ENCODE assay signal across 8 cellular contexts in the genomic region with DNA sequence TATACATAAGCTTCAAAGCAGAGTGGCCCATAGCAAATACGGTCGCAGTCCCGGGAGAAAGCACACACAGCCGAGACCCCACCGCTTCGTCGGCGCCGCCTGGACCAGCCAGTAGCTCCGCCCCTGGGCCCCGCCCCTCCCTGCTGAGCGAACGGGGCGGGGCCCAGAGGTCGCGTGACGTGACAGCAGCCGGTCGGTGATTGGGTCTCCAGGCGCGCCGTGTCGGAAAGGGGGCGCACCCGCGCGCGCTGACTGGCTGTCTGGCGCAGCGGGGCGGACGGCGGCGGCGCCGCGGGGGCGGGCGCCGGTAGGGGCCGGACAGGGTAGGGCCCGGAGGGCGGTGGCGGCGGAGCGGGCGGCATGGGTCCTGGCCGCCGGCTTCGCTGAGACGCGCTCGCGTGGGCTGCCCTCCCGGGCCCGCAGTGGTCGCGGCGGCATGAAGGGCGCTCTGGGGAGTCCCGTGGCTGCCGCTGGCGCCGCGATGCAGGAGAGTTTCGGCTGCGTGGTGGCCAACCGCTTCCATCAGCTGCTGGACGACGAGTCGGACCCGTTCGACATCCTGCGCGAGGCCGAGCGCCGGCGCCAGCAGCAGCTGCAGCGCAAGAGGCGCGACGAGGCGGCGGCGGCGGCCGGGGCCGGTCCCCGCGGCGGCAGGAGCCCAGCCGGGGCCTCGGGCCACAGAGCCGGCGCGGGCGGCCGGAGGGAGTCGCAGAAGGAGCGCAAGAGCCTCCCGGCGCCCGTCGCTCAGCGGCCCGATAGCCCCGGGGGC. TPM values are rescaled to one million over a fixed set of nuclear protein-coding genes. Genes with fewer than 3 reads are reported as not detected.
DNase-seq lines count a peak whose midpoint lies in the region; ATAC-seq and TF ChIP-seq lines count a peak whose summit lies in the region.

A gene with protein sequence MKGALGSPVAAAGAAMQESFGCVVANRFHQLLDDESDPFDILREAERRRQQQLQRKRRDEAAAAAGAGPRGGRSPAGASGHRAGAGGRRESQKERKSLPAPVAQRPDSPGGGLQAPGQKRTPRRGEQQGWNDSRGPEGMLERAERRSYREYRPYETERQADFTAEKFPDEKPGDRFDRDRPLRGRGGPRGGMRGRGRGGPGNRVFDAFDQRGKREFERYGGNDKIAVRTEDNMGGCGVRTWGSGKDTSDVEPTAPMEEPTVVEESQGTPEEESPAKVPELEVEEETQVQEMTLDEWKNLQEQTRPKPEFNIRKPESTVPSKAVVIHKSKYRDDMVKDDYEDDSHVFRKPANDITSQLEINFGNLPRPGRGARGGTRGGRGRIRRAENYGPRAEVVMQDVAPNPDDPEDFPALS (plus strand): TSS at position 326 of the 769 bp plus-strand sequence. CDS start 111 bp downstream, at position 437.

- H3K4me3 Mint-ChIP-seq in activated naive CD8-positive, alpha-beta T cell treated with anti-CD3 and anti-CD28 coated beads, Interleukin-2, amount 10 ng/mL, durations not matched to agents 7 days and 5 days = peak within 1 kb of the TSS; percentile 84

- no CpG with 5 or more reads among the region's 108 CpGs for WGBS in trophoblast cell (ENCODE audit: extremely low coverage, insufficient coverage, insufficient read length)
- WGBS in tibial nerve, 2 donors = 1 to 2% methylated on average over 24 to 67 of the region's 108 CpGs

- peaks cover 0 to 6% of the 10 kb centered on the region in 2 experiments for H3K4me1 ChIP-seq in trophoblast cell (ENCODE audit: control insufficient read depth in 1 of 2, insufficient read depth in 2 of 2, low read length in 2 of 2)
- H3K4me1 ChIP-seq in tibial nerve = peaks cover 0 to 33% (median 3%) of the 10 kb centered on the region in 4 donors

- peak within 1 kb of the TSS; percentile 80 for H3K14ac ChIP-seq in trophoblast cell (ENCODE audit: low read length)

- H3K18ac ChIP-seq in trophoblast cell (ENCODE audit: low read length) = peak within 1 kb of the TSS; percentile 86

- H3K9me3 ChIP-seq in trophoblast cell (ENCODE audit: insufficient read depth, low read depth, low read length) = peaks cover 3% of the 10 kb centered on the region
- no peaks in the 10 kb centered on the region for H3K9me3 ChIP-seq in tibial nerve

- H3K27ac ChIP-seq in trophoblast cell (ENCODE audit: low read depth, low read length) = peak within 1 kb of the TSS; percentile 76
- peak within 1 kb of the TSS; percentile 68 to 90 (median 86) for H3K27ac ChIP-seq in tibial nerve

- peaks cover 26% of the 10 kb centered on the region for H3K27me3 Mint-ChIP-seq in activated naive CD8-positive, alpha-beta T cell treated with anti-CD3 and anti-CD28 coated beads, Interleukin-2, amount 10 ng/mL, durations not matched to agents 7 days and 5 days

- peak in 1 of 2 donors; percentile 75 for TF ChIP-seq EP300 in tibial nerve (IDR thresholded peaks at IDR 0.05)

- H2AK5ac ChIP-seq in trophoblast cell (ENCODE audit: low read length) = no peak within 1 kb of the TSS

- peak; percentile 91 for DNase-seq in NCI-H1105 treated with DMSO at 0.1 percent for 48 hours (lab: John Stamatoyannopoulos, UW)
- DNase-seq in SKM-1 treated with dmso at 0.1 percent for 144 hours (lab: John Stamatoyannopoulos, UW; ENCODE audit: unreplicated experiment) = peak; percentile 65
- DNase-seq in activated naive CD8-positive, alpha-beta T cell treated with anti-CD3 and anti-CD28 coated beads, Interleukin-2, amount 10 ng/mL, durations not matched to agents 7 days and 5 days = peak; percentile 98
- DNase-seq in Right ventricle myocardium superior = peak; percentile 99
- peak; percentile 97 for DNase-seq in trophoblast cell
- DNase-seq in tibial nerve (ENCODE audit: low spot score in 2 of 2) = peak; percentile 96 to 97

- ATAC-seq in HG02678 (IDR thresholded peaks at IDR 0.05; ENCODE audit: unreplicated experiment) = peak; percentile 97
- peak; percentile 99 for ATAC-seq in activated naive CD8-positive, alpha-beta T cell treated with anti-CD3 and anti-CD28 coated beads, Interleukin-2, amount 10 ng/mL, durations not matched to agents 7 days and 5 days (ENCODE audit: low read depth)
- ATAC-seq in Right ventricle myocardium superior (ENCODE audit: poor library complexity) = peak; percentile 99

- peak within 1 kb of the TSS; percentile 81 for H3K9ac ChIP-seq in trophoblast cell (ENCODE audit: low read length)

- H2BK5ac ChIP-seq in trophoblast cell (ENCODE audit: low read depth, low read length, poor library complexity) = peak within 1 kb of the TSS; percentile 78

- H3K4ac ChIP-seq in trophoblast cell (ENCODE audit: low read depth, low read length) = peak within 1 kb of the TSS; percentile 60

- no peaks in the 10 kb centered on the region for H3K9me3 Mint-ChIP-seq in activated naive CD8-positive, alpha-beta T cell treated with anti-CD3 and anti-CD28 coated beads, Interleukin-2, amount 10 ng/mL, durations not matched to agents 7 days and 5 days

- peaks cover 12% of the 10 kb centered on the region for H3K4me1 Mint-ChIP-seq in activated naive CD8-positive, alpha-beta T cell treated with anti-CD3 and anti-CD28 coated beads, Interleukin-2, amount 10 ng/mL, durations not matched to agents 7 days and 5 days

- H3K23ac ChIP-seq in trophoblast cell (ENCODE audit: low read length) = no peak within 1 kb of the TSS

- peak; percentile 41 for TF ChIP-seq POLR2A in GM10847 (IDR thresholded peaks at IDR 0.05; ENCODE audit: extremely low read depth, insufficient read length)
- TF ChIP-seq POLR2A in tibial nerve (IDR thresholded peaks at IDR 0.05) = peak; percentile 93 to 99

- TF ChIP-seq CTCF in tibial nerve (IDR thresholded peaks at IDR 0.05) = peak in 3 of 5 experiments; percentile 12 to 68 (median 51)

- H3K4me3 ChIP-seq in trophoblast cell (ENCODE audit: low read depth, low read length) (peak within 1 kb of the TSS; percentile 92), tibial nerve (peak within 1 kb of the TSS; percentile 57 to 83 (median 64))

- H3K27me3 ChIP-seq in trophoblast cell (ENCODE audit: insufficient read depth, low read length) = no peaks in the 10 kb centered on the region
- no peaks in the 10 kb centered on the region for H3K27me3 ChIP-seq in tibial nerve

- H4K12ac ChIP-seq in trophoblast cell (ENCODE audit: low read depth, low read length) = peak within 1 kb of the TSS; percentile 58

- peak within 1 kb of the TSS; percentile 73 for H3K27ac Mint-ChIP-seq in activated naive CD8-positive, alpha-beta T cell treated with anti-CD3 and anti-CD28 coated beads, Interleukin-2, amount 10 ng/mL, durations not matched to agents 7 days and 5 days

- POLR2A ChIA-PET in activated naive CD8-positive, alpha-beta T cell treated with anti-CD3 and anti-CD28 coated beads, Interleukin-2, amount 10 ng/mL, durations not matched to agents 7 days and 5 days (lab: Charles Lee) = interaction anchor here (0.6 to 2.6 kb wide), 3 partner anchors 31 to 426 kb away, joined by 3 to 16 read pairs (median 5); a partner anchor contains a TSS

- peak within 1 kb of the TSS; percentile 82 for H2AFZ ChIP-seq in trophoblast cell (ENCODE audit: insufficient read depth, low read length, poor library complexity)

- H3K4me2 ChIP-seq in trophoblast cell (ENCODE audit: low read length) = peak within 1 kb of the TSS; percentile 85

- H4K91ac ChIP-seq in trophoblast cell (ENCODE audit: low read depth, low read length) = peak within 1 kb of the TSS; percentile 77

- H3K36me3 ChIP-seq in trophoblast cell (ENCODE audit: control insufficient read depth in 1 of 2, insufficient read depth in 2 of 2, low read length in 2 of 2) (no peaks in the 10 kb centered on the region), tibial nerve (no peaks in the 10 kb centered on the region)

- peak within 1 kb of the TSS; percentile 27 for H2BK12ac ChIP-seq in trophoblast cell (ENCODE audit: low read length)

- H4K8ac ChIP-seq in trophoblast cell (ENCODE audit: low read depth, low read length) = peak within 1 kb of the TSS; percentile 50

- intact Hi-C loops in Right ventricle myocardium superior (cut with DNase I) = loop anchor here (2.0 to 10.0 kb wide), 3 partner anchors 31 to 205 kb away; a partner anchor contains a TSS

- H3K79me1 ChIP-seq in trophoblast cell (ENCODE audit: low read length) = peaks cover 10% of the 10 kb centered on the region

- H3K36me3 Mint-ChIP-seq in activated naive CD8-positive, alpha-beta T cell treated with anti-CD3 and anti-CD28 coated beads, Interleukin-2, amount 10 ng/mL, durations not matched to agents 7 days and 5 days = no peaks in the 10 kb centered on the region

- peaks cover 7% of the 10 kb centered on the region for H3K79me2 ChIP-seq in trophoblast cell (ENCODE audit: control insufficient read depth, insufficient read depth, low read length, poor library complexity)

- H2BK120ac ChIP-seq in trophoblast cell (ENCODE audit: insufficient read depth, low read length, poor library complexity) = peak within 1 kb of the TSS; percentile 47

RNA-seq across cellular contexts. Expression of the gene that starts here (rescaled TPM):
- total RNA-seq in activated naive CD8-positive, alpha-beta T cell treated with anti-CD3 and anti-CD28 coated beads, Interleukin-2, amount 10 ng/mL, durations not matched to agents 7 days and 5 days = 10 to 100 TPM; 11.4 to 11.8 TPM
- total RNA-seq in Right ventricle myocardium superior (22.8 TPM), tibial nerve (10 to 100 TPM; 42.8 to 50.0 (median 46.3) TPM)
- 14.8 and 15.9 TPM in 2 replicates for polyA plus RNA-seq in trophoblast cell (2013)

Comparison
In these comparisons a context has a peak if more than half of its experiments do, and no peak if none do; other contexts are left out.
1. Peak in every context shown above with its lines: DNase-seq, ATAC-seq, H3K4me3 ChIP-seq and H3K27ac ChIP-seq.